In genomic region chr17:36485805-36486203, GRCh38 we compare ENCODE assay signal across 8 cellular contexts. TPM values are rescaled to one million over a fixed set of nuclear protein-coding genes. Genes with fewer than 3 reads are reported as not detected.
A peak's percentile ranks its signal among the peaks of the same experiment; 100 is the strongest.
DNase-seq lines count a peak whose midpoint lies in the region; TF ChIP-seq lines count a peak whose summit lies in the region.

No MANE protein-coding gene starts in this region.

- intact Hi-C loops in sigmoid colon (cut with DNase I): loop anchor here (5.0 to 10.0 kb wide), 2 partner anchors 46 to 109 kb away; partner anchors contain the start of genes DHRS11, MYO19 and PIGW

- 42 to 49% methylated on average over 10 of the region's 10 CpGs for WGBS in sigmoid colon, 2 donors

- H3K4me3 ChIP-seq in epithelial cell of proximal tubule (ENCODE audit: low read depth, low read length) (peak overlapping the region; percentile 82), sigmoid colon (peak overlapping the region; percentile 68 to 99 (median 89))

- peaks cover 0 to 19% (median 0%) of the 10 kb centered on the region in 3 donors for H3K27me3 ChIP-seq in sigmoid colon

- no peak for TF ChIP-seq POLR2A in sigmoid colon (IDR thresholded peaks at IDR 0.05)

- DNase-seq in GM19240 (ENCODE audit: insufficient read length, low spot score) (peak; percentile 51), NCI-H69 (lab: John Stamatoyannopoulos, UW) (peak; percentile 80), epithelial cell of proximal tubule (ENCODE audit: low read depth) (no peak), sigmoid colon (no peak), SIG-M5 (lab: John Stamatoyannopoulos, UW) (no peak), GM03348 (ENCODE audit: low spot score) (no peak), NCI-H2171 (lab: John Stamatoyannopoulos, UW) (no peak), H4 (ENCODE audit: low spot score) (no peak)

- peak overlapping the region; percentile 78 to 90 (median 84) for H3K27ac ChIP-seq in sigmoid colon

- H3K36me3 ChIP-seq in sigmoid colon: no peaks in the 10 kb centered on the region

- peaks cover 0 to 40% (median 33%) of the 10 kb centered on the region in 4 donors for H3K4me1 ChIP-seq in sigmoid colon

- TF ChIP-seq EP300 in sigmoid colon (IDR thresholded peaks at IDR 0.05): no peak

- no peak for TF ChIP-seq CTCF in epithelial cell of proximal tubule (conservative IDR thresholded peaks at IDR 0.05; ENCODE audit: low read depth, low read length)
- TF ChIP-seq CTCF in sigmoid colon (IDR thresholded peaks at IDR 0.05): no peak

- no peaks in the 10 kb centered on the region for H3K9me3 ChIP-seq in sigmoid colon

RNA-seq across cellular contexts. Expression of gene ZNHIT3, which starts 0.7 kb away (rescaled TPM):
- 56.0 and 58.8 TPM in 2 replicates for total RNA-seq in epithelial cell of proximal tubule
- 10 to 100 TPM; 31.0 to 59.9 (median 44.9) TPM for total RNA-seq in sigmoid colon
- 10 to 100 TPM; 49.9 to 60.7 (median 51.8) TPM for polyA plus RNA-seq in sigmoid colon
- 44.9 and 62.0 TPM in 2 replicates for total RNA-seq in H4 (2014; rRNA removed; shearing (Covaris generic))

RNA-seq across cellular contexts. Expression of gene MYO19, which starts 48.9 kb away (rescaled TPM):
- total RNA-seq in epithelial cell of proximal tubule: 93.3 and 107 TPM in 2 replicates
- 10 to 100 TPM; 49.9 to 67.2 (median 59.5) TPM for total RNA-seq in sigmoid colon
- 10 to 100 TPM; 19.2 to 60.6 (median 20.3) TPM for polyA plus RNA-seq in sigmoid colon
- 36.0 and 42.7 TPM in 2 replicates for total RNA-seq in H4 (2014; rRNA removed; shearing (Covaris generic))

RNA-seq across cellular contexts. Expression of gene PIGW, which starts 49.0 kb away (rescaled TPM):
- total RNA-seq in epithelial cell of proximal tubule (6.9 and 12.0 TPM in 2 replicates), sigmoid colon (1 to 10 TPM; 1.7 to 3.9 (median 3.0) TPM)
- 1 to 10 TPM; 2.4 to 8.6 (median 4.6) TPM for polyA plus RNA-seq in sigmoid colon
- 10.3 and 11.8 TPM in 2 replicates for total RNA-seq in H4 (2014; rRNA removed; shearing (Covaris generic))

RNA-seq across cellular contexts. Expression of gene GGNBP2, which starts 58.9 kb away (rescaled TPM):
- total RNA-seq in epithelial cell of proximal tubule (26.9 and 32.6 TPM in 2 replicates), sigmoid colon (10 to 100 TPM; 57.4 to 62.2 (median 59.2) TPM)
- polyA plus RNA-seq in sigmoid colon: 10 to 100 TPM; 43.5 to 55.3 (median 51.7) TPM
- 32.5 and 38.2 TPM in 2 replicates for total RNA-seq in H4 (2014; rRNA removed; shearing (Covaris generic))

Comparison
In these comparisons a context has a peak if more than half of its experiments do, and no peak if none do; other contexts are left out.
1. DNase-seq: peak in GM19240 (single experiment) and NCI-H69 (single experiment); none in epithelial cell of proximal tubule (single experiment), sigmoid colon (single experiment), SIG-M5 (single experiment), GM03348 (single experiment), NCI-H2171 (single experiment) and H4 (single experiment).